ENCODE assay signal across 14 cellular contexts in the genomic region with DNA sequence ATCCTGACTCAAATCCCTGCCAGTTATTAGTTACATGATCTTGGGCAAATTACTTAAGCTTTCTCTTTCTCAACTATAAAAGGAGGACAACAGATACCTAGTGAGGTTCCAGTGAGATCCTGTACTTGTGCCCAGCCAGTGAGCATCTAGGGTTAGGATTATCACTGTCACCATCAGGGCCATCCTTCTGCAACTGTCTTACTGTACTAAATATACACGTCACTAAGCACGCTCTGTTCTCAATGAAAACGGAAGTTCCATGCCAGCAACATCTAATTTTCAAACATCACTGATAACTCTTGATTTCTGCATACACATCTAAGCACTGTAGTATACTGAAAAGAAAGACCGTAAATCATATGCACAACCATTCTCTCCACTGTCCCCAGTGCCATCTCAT.
DNase-seq lines count a peak whose midpoint lies in the region; ATAC-seq, FAIRE-seq and TF ChIP-seq lines count a peak whose summit lies in the region.
"Had no signal": no experiment of that assay in that cellular context is flagged by ENCODE, and none has a peak within 500 bp of the region (broad histone marks: within the 10 kb centered on the region; RNA-seq: fewer than 3 reads in every experiment).

No MANE protein-coding gene starts in this region.

- no peaks in the 10 kb centered on the region for H3K9me3 Mint-ChIP-seq in activated T-cell treated with anti-CD3 and anti-CD28 coated beads, Interleukin-2, amount 50 U/mL, for 4 hours
- peaks cover 2% of the 10 kb centered on the region for H3K9me3 Mint-ChIP-seq in astrocyte (ENCODE audit: unreplicated experiment)

- peaks cover 93% of the 10 kb centered on the region for H3K4me1 Mint-ChIP-seq in activated T-cell treated with anti-CD3 and anti-CD28 coated beads, Interleukin-2, amount 50 U/mL, for 4 hours (ENCODE audit: low read depth)
- H3K4me1 Mint-ChIP-seq in astrocyte (ENCODE audit: low read depth, unreplicated experiment), result peaks cover 19% of the 10 kb centered on the region

- no peak for TF ChIP-seq CTCF in astrocyte (IDR thresholded peaks at IDR 0.05; ENCODE audit: insufficient read depth, low read depth, low read length)
- TF ChIP-seq CTCF in gastrocnemius medialis (IDR thresholded peaks at IDR 0.05 in 4 of 5, conservative IDR thresholded peaks at IDR 0.05 in 1 of 5), result no peak

- no peak overlapping the region for H2AFZ ChIP-seq in astrocyte (ENCODE audit: low read depth, low read length)

- no peaks in the 10 kb centered on the region for H3K36me3 ChIP-seq in astrocyte (ENCODE audit: insufficient read depth, low read length)
- no peaks in the 10 kb centered on the region for H3K36me3 ChIP-seq in gastrocnemius medialis
- H3K36me3 ChIP-seq: tibial artery had no signal

- H3K79me2 ChIP-seq in astrocyte (ENCODE audit: insufficient read depth, low read length), result peaks cover 12% of the 10 kb centered on the region

- peak overlapping the region; percentile 20 for H3K4me3 Mint-ChIP-seq in activated T-cell treated with anti-CD3 and anti-CD28 coated beads, Interleukin-2, amount 50 U/mL, for 4 hours
- H3K4me3 Mint-ChIP-seq in astrocyte (ENCODE audit: unreplicated experiment), result no peak overlapping the region

- no peak for FAIRE-seq in astrocyte (lab: Jason Lieb, UNC)

- peaks cover 19% of the 10 kb centered on the region for H4K20me1 ChIP-seq in astrocyte (ENCODE audit: insufficient read depth, low read length)

- H3K36me3 Mint-ChIP-seq in activated T-cell treated with anti-CD3 and anti-CD28 coated beads, Interleukin-2, amount 50 U/mL, for 4 hours (ENCODE audit: insufficient read depth), result peaks cover 10% of the 10 kb centered on the region
- no peaks in the 10 kb centered on the region for H3K36me3 Mint-ChIP-seq in astrocyte (ENCODE audit: low read depth, unreplicated experiment)

- DNase-seq in activated T-cell treated with anti-CD3 and anti-CD28 coated beads, Interleukin-2, amount 50 U/mL, for 4 hours, result no peak
- DNase-seq in activated T-cell treated with anti-CD3 and anti-CD28 coated beads for 4 hours, result no peak
- peak; percentile 15 for DNase-seq in MV-4-11 (lab: John Stamatoyannopoulos, UW)
- no peak for DNase-seq in astrocyte (ENCODE audit: low read depth)
- DNase-seq in gastrocnemius medialis, result peak; percentile 48 to 66
- DNase-seq in C1 segment of cervical spinal cord (lab: John Stamatoyannopoulos, UW), result no peak
- DNase-seq: ACHN; activated CD4-positive, alpha-beta T cell treated with anti-CD3 and anti-CD28 coated beads for 1 hour; DMS153; occipital lobe; tibial artery had no signal

- H3K9ac ChIP-seq in astrocyte (ENCODE audit: low read length), result no peak overlapping the region

- no peak overlapping the region for H3K4me2 ChIP-seq in astrocyte (ENCODE audit: low read length)

- H3K27me3 ChIP-seq in astrocyte (ENCODE audit: insufficient read depth, low read length) (no peaks in the 10 kb centered on the region), gastrocnemius medialis (no peaks in the 10 kb centered on the region)
- H3K27me3 ChIP-seq: tibial artery had no signal

- H3K27me3 Mint-ChIP-seq in activated T-cell treated with anti-CD3 and anti-CD28 coated beads, Interleukin-2, amount 50 U/mL, for 4 hours (ENCODE audit: low read depth), result no peaks in the 10 kb centered on the region
- no peaks in the 10 kb centered on the region for H3K27me3 Mint-ChIP-seq in astrocyte (ENCODE audit: low read depth, unreplicated experiment)

- H3K4me3 ChIP-seq in astrocyte (ENCODE audit: insufficient read depth, low read depth, low read length) (no peak overlapping the region), gastrocnemius medialis (peak overlapping the region in 3 of 4 donors; percentile 13 to 19 (median 18))
- H3K4me3 ChIP-seq: tibial artery had no signal

- H3K27ac Mint-ChIP-seq in astrocyte (ENCODE audit: unreplicated experiment), result peak overlapping the region; percentile 71

- intact Hi-C loops in gastrocnemius medialis (cut with DNase I; ENCODE audit: low total_unique reads), result loop anchor here (2.0 to 5.0 kb wide), 3 partner anchors 48 to 359 kb away; no protein-coding TSS in a partner anchor

- H3K9me3 ChIP-seq in astrocyte (ENCODE audit: insufficient read depth, low read depth, low read length) (no peaks in the 10 kb centered on the region), gastrocnemius medialis (no peaks in the 10 kb centered on the region)
- H3K9me3 ChIP-seq: tibial artery had no signal

- H3K4me1 ChIP-seq in astrocyte (ENCODE audit: insufficient read depth, low read length) (no peaks in the 10 kb centered on the region), gastrocnemius medialis (peaks cover 97 to 100% of the 10 kb centered on the region in 2 donors)

- peak in 1 of 2 donors; percentile 7 for ATAC-seq in activated T-cell treated with anti-CD3 and anti-CD28 coated beads, Interleukin-2, amount 50 U/mL, for 4 hours
- ATAC-seq in gastrocnemius medialis, result peak; percentile 63 to 78
- ATAC-seq in HG02763 (IDR thresholded peaks at IDR 0.05; ENCODE audit: unreplicated experiment), result no peak
- ATAC-seq in GM19452 (IDR thresholded peaks at IDR 0.05; ENCODE audit: unreplicated experiment), result no peak
- ATAC-seq: SK-N-SH treated with all-trans-retinoic acid at 6 μM for 48 hours had no signal

- in situ Hi-C loops in gastrocnemius medialis (cut with MboI; ENCODE audit: low sequenced_read_pairs in 4 of 4), result loop anchor here in 1 of 4 donors (10.0 kb wide), 1 partner anchor 48 kb away; no protein-coding TSS in a partner anchor

- H3K27ac ChIP-seq in astrocyte (ENCODE audit: low read depth, low read length), result no peak overlapping the region
- H3K27ac ChIP-seq in gastrocnemius medialis, result peak overlapping the region; percentile 83 to 89 (median 86)
- H3K27ac ChIP-seq: tibial artery had no signal

- TF ChIP-seq POLR2A in gastrocnemius medialis (IDR thresholded peaks at IDR 0.05), result no peak

Comparison
In these comparisons a context has a peak if more than half of its experiments do, and no peak if none do; other contexts are left out.
1. ATAC-seq: peak in gastrocnemius medialis (2 of 2); none in HG02763 (single experiment) and GM19452 (single experiment).
2. DNase-seq: peak in MV-4-11 (single experiment) and gastrocnemius medialis (2 of 2); none in activated T-cell treated with anti-CD3 and anti-CD28 coated beads, Interleukin-2, amount 50 U/mL, for 4 hours (single experiment), activated T-cell treated with anti-CD3 and anti-CD28 coated beads for 4 hours (single experiment), astrocyte (single experiment) and C1 segment of cervical spinal cord (0 of 14).